ENCODE assay signal across 8 cellular contexts in genomic region chr14:68793734-68794129, GRCh38. TPM values are rescaled to one million over a fixed set of nuclear protein-coding genes. Genes with fewer than 3 reads are reported as not detected.
DNase-seq lines count a peak whose midpoint lies in the region; ATAC-seq and TF ChIP-seq lines count a peak whose summit lies in the region.

No MANE protein-coding gene starts in this region.

- peaks cover 73% of the 10 kb centered on the region for H3K4me1 Mint-ChIP-seq in brain

- H3K4me3 ChIP-seq in AG09309 (ENCODE audit: control insufficient read depth, low read depth, low read length) (peak overlapping the region; percentile 89), KMS-11 (IDR thresholded peaks at IDR 0.05; ENCODE audit: insufficient read depth, low read depth, low read length) (no peak overlapping the region), lower lobe of right lung (peak overlapping the region; percentile 86), thoracic aorta (peak overlapping the region; percentile 96)

- H3K27ac ChIP-seq in KMS-11 = peak overlapping the region; percentile 100
- peak overlapping the region; percentile 100 for H3K27ac ChIP-seq in lower lobe of right lung
- H3K27ac ChIP-seq in thoracic aorta = peak overlapping the region; percentile 99 to 100

- peaks cover 40% of the 10 kb centered on the region for H3K36me3 Mint-ChIP-seq in brain

- H3K36me3 ChIP-seq in KMS-11 (ENCODE audit: insufficient read depth) = no peaks in the 10 kb centered on the region
- H3K36me3 ChIP-seq in lower lobe of right lung = peaks cover 26% of the 10 kb centered on the region
- H3K36me3 ChIP-seq in thoracic aorta = peaks cover 10% of the 10 kb centered on the region

- TF ChIP-seq CTCF in AG09309 (IDR thresholded peaks at IDR 0.05; ENCODE audit: control insufficient read depth, insufficient read depth, low read depth, low read length, missing control alignments) (no peak), KMS-11 (conservative IDR thresholded peaks at IDR 0.05; ENCODE audit: low read depth, low read length) (no peak), brain (conservative IDR thresholded peaks at IDR 0.05) (no peak), lower lobe of right lung (IDR thresholded peaks at IDR 0.05) (no peak), thoracic aorta (IDR thresholded peaks at IDR 0.05) (no peak)

- peak; percentile 0 to 1 for ATAC-seq in lower lobe of right lung
- no peak for ATAC-seq in thoracic aorta (ENCODE audit: insufficient number of reproducible peaks, low FRiP score, low read depth)
- ATAC-seq in GM21786 (IDR thresholded peaks at IDR 0.05; ENCODE audit: unreplicated experiment) = no peak
- no peak for ATAC-seq in GM18505 (IDR thresholded peaks at IDR 0.05; ENCODE audit: unreplicated experiment)

- no peak for DNase-seq in AG09309 (ENCODE audit: low read depth)
- DNase-seq in lower lobe of right lung = no peak
- DNase-seq in thoracic aorta (ENCODE audit: low spot score) = no peak
- DNase-seq in epidermal melanocyte (ENCODE audit: insufficient read length, low spot score) = no peak

- H4K20me1 ChIP-seq in KMS-11 (ENCODE audit: insufficient read depth) = no peaks in the 10 kb centered on the region

- peak overlapping the region; percentile 97 for H3K9ac ChIP-seq in KMS-11

- peaks cover 0 to 17% (median 3%) of the 10 kb centered on the region in 5 experiments for H3K9me3 Mint-ChIP-seq in brain

- H3K4me1 ChIP-seq in KMS-11 (ENCODE audit: low read depth, poor library complexity, severe bottlenecking) (peaks cover 26% of the 10 kb centered on the region), lower lobe of right lung (peaks cover 26% of the 10 kb centered on the region), thoracic aorta (ENCODE audit: control insufficient read depth in 1 of 2, low read depth in 2 of 2) (peaks cover 10 to 17% of the 10 kb centered on the region in 2 donors)

- H3K9me3 ChIP-seq in lower lobe of right lung (no peaks in the 10 kb centered on the region), thoracic aorta (no peaks in the 10 kb centered on the region)

- peak overlapping the region; percentile 92 for H3K4me2 ChIP-seq in KMS-11

- peaks cover 56% of the 10 kb centered on the region for H3K27me3 Mint-ChIP-seq in brain

- intact Hi-C loops in lower lobe of right lung (cut with DNase I) = loop anchor here (10.0 kb wide), 1 partner anchor 549 kb away; no protein-coding TSS in a partner anchor

- peak overlapping the region; percentile 87 to 96 (median 93) for H3K4me3 Mint-ChIP-seq in brain

- H3K79me2 ChIP-seq in KMS-11 (ENCODE audit: insufficient read depth, low read depth) = peaks cover 32% of the 10 kb centered on the region

- H3K27me3 ChIP-seq in KMS-11 (ENCODE audit: insufficient read depth, low read depth) (no peaks in the 10 kb centered on the region), lower lobe of right lung (ENCODE audit: low read depth) (no peaks in the 10 kb centered on the region), thoracic aorta (replicated peaks; ENCODE audit: insufficient read depth) (no peaks in the 10 kb centered on the region)

- peak overlapping the region; percentile 44; the same call in 1 of the 2 replicates for H2AFZ ChIP-seq in KMS-11 (ENCODE audit: low read depth)

- H3K27ac Mint-ChIP-seq in brain = peak overlapping the region; percentile 97 to 100 (median 97)

- no peak for TF ChIP-seq POLR2A in GM18505 (IDR thresholded peaks at IDR 0.05; ENCODE audit: borderline replicate concordance, extremely low read depth, insufficient read depth, insufficient read length)

RNA-seq across cellular contexts. Expression of gene ZFP36L1, which starts 0.9 kb away (rescaled TPM):
- 104 TPM for polyA plus RNA-seq in brain (ENCODE audit: insufficient read depth, low read depth, low replicate concordance)
- total RNA-seq in lower lobe of right lung = 199 TPM
- total RNA-seq in thoracic aorta = 100 to 1,000 TPM; 233 to 326 TPM

Comparison
In these comparisons a context has a peak if more than half of its experiments do, and no peak if none do; other contexts are left out.
1. ATAC-seq: peak in lower lobe of right lung (2 of 2); none in thoracic aorta (single experiment), GM21786 (single experiment) and GM18505 (single experiment).
2. Peak in every context shown above with its lines, with median percentiles within 50 percentile points of each other: H3K27ac ChIP-seq.